Comparison of ENCODE assay signal across 19 cellular contexts in the genomic region with DNA sequence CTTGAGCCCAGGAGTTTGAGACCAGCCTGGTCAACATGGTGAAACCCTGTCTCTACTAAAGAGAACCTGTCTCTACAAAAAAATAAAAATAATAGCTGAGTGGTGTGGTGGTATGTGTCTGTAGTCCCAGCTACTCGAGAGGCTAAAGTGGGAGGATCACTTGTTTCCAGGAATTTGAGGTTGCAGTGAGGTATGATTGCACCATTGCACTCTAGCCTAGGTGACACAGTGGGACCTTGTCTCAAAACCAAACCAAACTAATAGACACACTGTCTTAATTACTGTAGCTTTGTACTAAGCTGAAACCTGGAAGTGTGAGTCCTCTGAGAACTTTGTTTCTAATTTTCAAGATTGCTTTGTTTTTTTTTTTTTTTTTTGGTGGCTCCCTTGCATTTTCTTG. TPM values are rescaled to one million over a fixed set of nuclear protein-coding genes. Genes with fewer than 3 reads are reported as not detected.
DNase-seq lines count a peak whose midpoint lies in the region; ATAC-seq, FAIRE-seq and TF ChIP-seq lines count a peak whose summit lies in the region.
"Had no signal": no experiment of that assay in that cellular context is flagged by ENCODE, and none has a peak within 500 bp of the region (broad histone marks: within the 10 kb centered on the region; RNA-seq: fewer than 3 reads in every experiment).

No MANE protein-coding gene starts in this region.

- no peak for TF ChIP-seq POLR2A in NB4 (IDR thresholded peaks at IDR 0.05; ENCODE audit: extremely low read depth, insufficient read length)
- TF ChIP-seq POLR2A in GM12878 (IDR thresholded peaks at IDR 0.05; ENCODE audit: low read depth, low read length), result no peak

- SMC1A ChIA-PET in GM12878 (lab: Charles Lee; ENCODE audit: uncharacterized antibody, unreplicated experiment), result interaction anchor here (1.0 to 1.8 kb wide), 4 partner anchors 10 to 30 kb away, joined by 3 to 5 read pairs (median 4); a partner anchor contains a TSS

- no peaks in the 10 kb centered on the region for H3K9me3 ChIP-seq in GM12878 (replicated peaks; ENCODE audit: control insufficient read depth, insufficient read depth, low read length)
- H3K9me3 ChIP-seq: psoas muscle, spleen had no signal

- DNase-seq in activated naive CD4-positive, alpha-beta T cell treated with anti-CD3 and anti-CD28 coated beads for 36 hours, result peak; percentile 48
- no peak for DNase-seq in activated naive CD4-positive, alpha-beta T cell treated with anti-CD3 and anti-CD28 coated beads, Interleukin-2, amount 10 ng/mL, durations not matched to agents 7 days and 5 days
- DNase-seq in NB4 (ENCODE audit: low read depth), result peak; percentile 45
- DNase-seq in GM12878 (ENCODE audit: low read depth, low spot score), result no peak
- DNase-seq in stimulated activated naive B cell treated with anti-CD40 and anti-IgM and Interleukin-4, amounts not matched to agents 10 μg/mL and 1 μg/mL and 100 μg/mL, for 72 hours, result no peak
- DNase-seq in NCI-H2029 (lab: John Stamatoyannopoulos, UW), result no peak
- DNase-seq in osteocyte (ENCODE audit: extremely low spot score, unreplicated experiment), result no peak
- DNase-seq: activated B cell treated with CpG ODN at 0.5 μM for 24 hours, Calu3, cortex of kidney, H7, left ventricle myocardium superior, NCI-H345, psoas muscle, SHP77 treated with DMSO at 0.1 percent for 48 hours, spleen had no signal

- FAIRE-seq in GM12878 (lab: Jason Lieb, UNC), result no peak
- FAIRE-seq: frontal cortex had no signal

- H3K9ac ChIP-seq in GM12878 (ENCODE audit: control insufficient read depth, insufficient read depth, low read length), result no peak overlapping the region

- TF ChIP-seq EP300 in GM12878 (IDR thresholded peaks at IDR 0.05; ENCODE audit: borderline replicate concordance in 1 of 2, control insufficient read depth in 1 of 2, low read depth in 2 of 2, low read length in 2 of 2), result no peak

- H3K4me3 Mint-ChIP-seq in activated naive CD4-positive, alpha-beta T cell treated with anti-CD3 and anti-CD28 coated beads for 36 hours, result no peak overlapping the region
- H3K4me3 Mint-ChIP-seq in activated naive CD4-positive, alpha-beta T cell treated with anti-CD3 and anti-CD28 coated beads, Interleukin-2, amount 10 ng/mL, durations not matched to agents 7 days and 5 days, result no peak overlapping the region
- H3K4me3 Mint-ChIP-seq in stimulated activated naive B cell treated with anti-CD40 and anti-IgM and Interleukin-4, amounts not matched to agents 10 μg/mL and 1 μg/mL and 100 μg/mL, for 72 hours, result no peak overlapping the region
- H3K4me3 Mint-ChIP-seq in osteocyte (ENCODE audit: unreplicated experiment), result no peak overlapping the region
- H3K4me3 Mint-ChIP-seq: activated B cell treated with CpG ODN at 0.5 μM for 24 hours had no signal

- no peaks in the 10 kb centered on the region for H3K27me3 Mint-ChIP-seq in activated naive CD4-positive, alpha-beta T cell treated with anti-CD3 and anti-CD28 coated beads for 36 hours (ENCODE audit: low read depth)
- no peaks in the 10 kb centered on the region for H3K27me3 Mint-ChIP-seq in activated naive CD4-positive, alpha-beta T cell treated with anti-CD3 and anti-CD28 coated beads, Interleukin-2, amount 10 ng/mL, durations not matched to agents 7 days and 5 days
- H3K27me3 Mint-ChIP-seq in stimulated activated naive B cell treated with anti-CD40 and anti-IgM and Interleukin-4, amounts not matched to agents 10 μg/mL and 1 μg/mL and 100 μg/mL, for 72 hours, result no peaks in the 10 kb centered on the region
- no peaks in the 10 kb centered on the region for H3K27me3 Mint-ChIP-seq in osteocyte (ENCODE audit: unreplicated experiment)
- H3K27me3 Mint-ChIP-seq: activated B cell treated with CpG ODN at 0.5 μM for 24 hours had no signal

- TF ChIP-seq RAD21 in GM12878 (IDR thresholded peaks at IDR 0.05; ENCODE audit: insufficient read depth, low read depth, low read length), result no peak

- BruUV-seq in GM12878 (replicated peaks; lab: Mats Ljungman, UMichigan), result no TSS peak

- CTCF ChIA-PET in activated naive CD4-positive, alpha-beta T cell treated with anti-CD3 and anti-CD28 coated beads for 36 hours (lab: Charles Lee), result interaction anchor here (0.7 to 1.4 kb wide), 4 partner anchors 30 to 282 kb away, joined by 3 read pairs; a partner anchor contains a TSS
- CTCF ChIA-PET in activated naive CD4-positive, alpha-beta T cell treated with anti-CD3 and anti-CD28 coated beads, Interleukin-2, amount 10 ng/mL, durations not matched to agents 7 days and 5 days (lab: Charles Lee), result interaction anchor here (1.0 kb wide), 1 partner anchor 82 kb away, joined by 3 read pairs; no protein-coding TSS in a partner anchor
- CTCF ChIA-PET in GM12878 (lab: Yijun Ruan, JAX), result interaction anchor here (0.6 kb wide), 1 partner anchor 135 kb away, joined by 3 read pairs; no protein-coding TSS in a partner anchor

- H3K27me3 ChIP-seq in GM12878 (replicated peaks in 1 of 2; ENCODE audit: control insufficient read depth in 2 of 2, insufficient read depth in 2 of 2, low read length in 1 of 2), result no peaks in the 10 kb centered on the region
- H3K27me3 ChIP-seq: spleen had no signal

- in situ Hi-C loops in GM12878 (cut with MboI), result no loop called here

- H3K79me2 ChIP-seq in GM12878 (ENCODE audit: control insufficient read depth, insufficient read depth, low read length), result peaks cover 67% of the 10 kb centered on the region

- no peak overlapping the region for H3K27ac ChIP-seq in GM12878 (ENCODE audit: control insufficient read depth, insufficient read depth)
- H3K27ac ChIP-seq: psoas muscle had no signal

- H3K36me3 ChIP-seq in GM12878 (ENCODE audit: control insufficient read depth in 2 of 2, insufficient read depth in 2 of 2, low read length in 1 of 2), result no peaks in the 10 kb centered on the region
- H3K36me3 ChIP-seq: spleen had no signal

- intact Hi-C loops in activated naive CD4-positive, alpha-beta T cell treated with anti-CD3 and anti-CD28 coated beads for 36 hours (cut with micrococcal nuclease), result loop anchor here (1.0 to 2.0 kb wide), 7 partner anchors 30 to 502 kb away; a partner anchor contains a TSS
- intact Hi-C loops in GM12878 (cut with micrococcal nuclease; ENCODE audit: unreplicated experiment), result loop anchor here (10.0 kb wide), 2 partner anchors 124 to 226 kb away; no protein-coding TSS in a partner anchor

- peak; percentile 64 for ATAC-seq in GM12878
- ATAC-seq in stimulated activated naive B cell treated with anti-CD40 and anti-IgM and Interleukin-4, amounts not matched to agents 10 μg/mL and 1 μg/mL and 100 μg/mL, for 72 hours (replicated peaks), result peak; percentile 29 to 50
- no peak for ATAC-seq in GM21367 (IDR thresholded peaks at IDR 0.05; ENCODE audit: unreplicated experiment)
- ATAC-seq: left ventricle myocardium superior, psoas muscle had no signal

- H3K4me1 ChIP-seq in GM12878 (ENCODE audit: control insufficient read depth, insufficient read depth, low read length), result peaks cover 7% of the 10 kb centered on the region; the same call in 1 of the 2 replicates

- H3K9me3 Mint-ChIP-seq in activated naive CD4-positive, alpha-beta T cell treated with anti-CD3 and anti-CD28 coated beads for 36 hours, result no peaks in the 10 kb centered on the region
- H3K9me3 Mint-ChIP-seq in activated naive CD4-positive, alpha-beta T cell treated with anti-CD3 and anti-CD28 coated beads, Interleukin-2, amount 10 ng/mL, durations not matched to agents 7 days and 5 days, result no peaks in the 10 kb centered on the region
- no peaks in the 10 kb centered on the region for H3K9me3 Mint-ChIP-seq in stimulated activated naive B cell treated with anti-CD40 and anti-IgM and Interleukin-4, amounts not matched to agents 10 μg/mL and 1 μg/mL and 100 μg/mL, for 72 hours
- no peaks in the 10 kb centered on the region for H3K9me3 Mint-ChIP-seq in osteocyte (ENCODE audit: unreplicated experiment)
- H3K9me3 Mint-ChIP-seq: activated B cell treated with CpG ODN at 0.5 μM for 24 hours; T-helper 1 cell treated with Interleukin-12 subunit alpha and Interleukin-12 subunit beta and Interleukin-4 antibody, amounts not matched to agents 30 μg/mL and 1 μg/mL, for 36 hours had no signal

- no peak overlapping the region for H3K4me3 ChIP-seq in NB4 (ENCODE audit: low read depth, low read length)
- no peak overlapping the region for H3K4me3 ChIP-seq in GM12878
- H3K4me3 ChIP-seq: psoas muscle, spleen had no signal

- peaks cover 2% of the 10 kb centered on the region for H3K36me3 Mint-ChIP-seq in activated naive CD4-positive, alpha-beta T cell treated with anti-CD3 and anti-CD28 coated beads for 36 hours (ENCODE audit: low read depth)
- H3K36me3 Mint-ChIP-seq in activated naive CD4-positive, alpha-beta T cell treated with anti-CD3 and anti-CD28 coated beads, Interleukin-2, amount 10 ng/mL, durations not matched to agents 7 days and 5 days, result peaks cover 5% of the 10 kb centered on the region
- H3K36me3 Mint-ChIP-seq in stimulated activated naive B cell treated with anti-CD40 and anti-IgM and Interleukin-4, amounts not matched to agents 10 μg/mL and 1 μg/mL and 100 μg/mL, for 72 hours, result peaks cover 6 to 7% of the 10 kb centered on the region in 2 donors
- peaks cover 4% of the 10 kb centered on the region for H3K36me3 Mint-ChIP-seq in osteocyte (ENCODE audit: unreplicated experiment)

- no peaks in the 10 kb centered on the region for H4K20me1 ChIP-seq in GM12878 (ENCODE audit: control insufficient read depth, insufficient read depth)

- H3K4me1 Mint-ChIP-seq in activated naive CD4-positive, alpha-beta T cell treated with anti-CD3 and anti-CD28 coated beads for 36 hours (ENCODE audit: low read depth), result peaks cover 73% of the 10 kb centered on the region
- peaks cover 28% of the 10 kb centered on the region for H3K4me1 Mint-ChIP-seq in activated naive CD4-positive, alpha-beta T cell treated with anti-CD3 and anti-CD28 coated beads, Interleukin-2, amount 10 ng/mL, durations not matched to agents 7 days and 5 days
- H3K4me1 Mint-ChIP-seq in stimulated activated naive B cell treated with anti-CD40 and anti-IgM and Interleukin-4, amounts not matched to agents 10 μg/mL and 1 μg/mL and 100 μg/mL, for 72 hours, result peaks cover 24 to 60% of the 10 kb centered on the region in 2 donors
- H3K4me1 Mint-ChIP-seq in osteocyte (ENCODE audit: unreplicated experiment), result peaks cover 25% of the 10 kb centered on the region

- 0% methylated on average over 1 of the region's 1 CpG for WGBS in GM12878 (ENCODE audit: insufficient coverage, insufficient replicate concordance, low lambda C conversion rate, missing lambda C conversion rate)

- H2AFZ ChIP-seq in GM12878 (ENCODE audit: control insufficient read depth, low read depth, low read length), result no peak overlapping the region

- POLR2A ChIA-PET in GM12878 (lab: Charles Lee), result interaction anchor here (0.7 kb wide), 2 partner anchors 14 to 814 kb away, joined by 6 read pairs; no protein-coding TSS in a partner anchor

- TF ChIP-seq CTCF in NB4 (IDR thresholded peaks at IDR 0.05; ENCODE audit: low read depth, low read length) (no peak), GM12878 (IDR thresholded peaks at IDR 0.05 in 2 of 3, conservative IDR thresholded peaks at IDR 0.05 in 1 of 3; ENCODE audit: control insufficient read depth in 2 of 3, extremely low read depth in 1 of 3, insufficient read depth in 1 of 3, low read depth in 3 of 3, low read length in 3 of 3) (no peak), osteocyte (IDR thresholded peaks at IDR 0.05) (no peak)

- H3K4me2 ChIP-seq in GM12878 (ENCODE audit: control insufficient read depth, insufficient read depth), result no peak overlapping the region

- RAD21 ChIA-PET in GM12878 (lab: Charles Lee; ENCODE audit: unreplicated experiment), result interaction anchor here (1.0 to 1.4 kb wide), 3 partner anchors 14 to 225 kb away, joined by 3 read pairs; no protein-coding TSS in a partner anchor

- H3K27ac Mint-ChIP-seq in activated naive CD4-positive, alpha-beta T cell treated with anti-CD3 and anti-CD28 coated beads for 36 hours, result peak overlapping the region; percentile 81
- H3K27ac Mint-ChIP-seq in activated naive CD4-positive, alpha-beta T cell treated with anti-CD3 and anti-CD28 coated beads, Interleukin-2, amount 10 ng/mL, durations not matched to agents 7 days and 5 days, result no peak overlapping the region
- H3K27ac Mint-ChIP-seq in stimulated activated naive B cell treated with anti-CD40 and anti-IgM and Interleukin-4, amounts not matched to agents 10 μg/mL and 1 μg/mL and 100 μg/mL, for 72 hours, result no peak overlapping the region
- H3K27ac Mint-ChIP-seq in osteocyte (ENCODE audit: unreplicated experiment), result no peak overlapping the region

RNA-seq across cellular contexts. Expression of a gene that starts 30.4 kb away (rescaled TPM):
- 10 to 100 TPM; 27.4 to 28.3 TPM for total RNA-seq in activated naive CD4-positive, alpha-beta T cell treated with anti-CD3 and anti-CD28 coated beads for 36 hours
- 153 and 159 TPM in 2 replicates for total RNA-seq in GM12878 (2013; cell fraction: nucleolus; rRNA removed)
- total RNA-seq in GM12878 (2014; rRNA removed) (18.4 and 20.5 TPM in 2 replicates), GM12878 (2014; rRNA removed; fragmentation: Illumina TruSeq; extraction: Trizol) (28.1 and 28.5 TPM in 2 replicates), GM12878 (2021) (25.6 and 29.6 TPM in 2 replicates), osteocyte (47.2 and 50.1 TPM in 2 replicates)
- polyA plus RNA-seq in GM12878 (2011; ENCODE audit: low read depth), result 4.2 TPM
- polyA plus RNA-seq in GM12878 (2011; rRNA removed) (11.1 and 12.2 TPM in 2 replicates), GM12878 (2014; fragmentation: Illumina TruSeq; extraction: Trizol) (15.6 and 17.6 TPM in 2 replicates), GM12878 (2014; fragmentation: Nextera tagmentation; extraction: Ambion mirVana) (1 to 10 TPM; 2.6 to 2.8 TPM), GM12878 (2014; rRNA removed) (7.9 and 8.3 TPM in 2 replicates), GM12878 (2016; fragmentation: Nextera tagmentation; extraction: Ambion mirVana) (10 to 100 TPM; 21.6 to 21.7 TPM)
- 6.3 and 7.9 TPM in 2 replicates for polyA plus RNA-seq in GM12878 (2011; cell fraction: cytosol; rRNA removed)
- 11.7 and 15.1 TPM in 2 replicates for polyA plus RNA-seq in GM12878 (2011; cell fraction: nucleus; rRNA removed)
- 5.9 and 7.7 TPM in 2 replicates for polyA plus RNA-seq in GM12878 (2012)
- polyA minus RNA-seq in GM12878 (2011; rRNA and poly(A)+ RNA removed), result 41.3 and 69.1 TPM in 2 replicates
- polyA minus RNA-seq in GM12878 (2011; cell fraction: cytosol; rRNA and poly(A)+ RNA removed), result 13.4 and 17.0 TPM in 2 replicates
- polyA minus RNA-seq in GM12878 (2011; cell fraction: nucleus; rRNA and poly(A)+ RNA removed), result 21.0 and 29.9 TPM in 2 replicates

Comparison
In these comparisons a context has a peak if more than half of its experiments do, and no peak if none do; other contexts are left out.
1. DNase-seq: peak in activated naive CD4-positive, alpha-beta T cell treated with anti-CD3 and anti-CD28 coated beads for 36 hours (single experiment) and NB4 (single experiment); none in activated naive CD4-positive, alpha-beta T cell treated with anti-CD3 and anti-CD28 coated beads, Interleukin-2, amount 10 ng/mL, durations not matched to agents 7 days and 5 days (single experiment), GM12878 (single experiment), stimulated activated naive B cell treated with anti-CD40 and anti-IgM and Interleukin-4, amounts not matched to agents 10 μg/mL and 1 μg/mL and 100 μg/mL, for 72 hours (single experiment), NCI-H2029 (single experiment) and osteocyte (single experiment).